ENCODE assay signal across 34 cellular contexts in genomic region chr14:104063998-104064397, GRCh38. TPM values are rescaled to one million over a fixed set of nuclear protein-coding genes. Genes with fewer than 3 reads are reported as not detected.
"Had no signal": no experiment of that assay in that cellular context is flagged by ENCODE, and none has a peak within 500 bp of the region (broad histone marks: within the 10 kb centered on the region; RNA-seq: fewer than 3 reads in every experiment).

No MANE protein-coding gene starts in this region.

- H3K4me1 ChIP-seq: adrenal gland, body of pancreas, esophagus muscularis mucosa, foreskin keratinocyte, gastrocnemius medialis had no signal

- H3K9me3 Mint-ChIP-seq: effector memory CD8-positive, alpha-beta T cell had no signal

- H3K36me3 ChIP-seq: adrenal gland, esophagus muscularis mucosa, gastrocnemius medialis, WERI-Rb-1 had no signal

- H3K4me3 ChIP-seq: adrenal gland, body of pancreas, esophagus muscularis mucosa, gastrocnemius medialis had no signal

- ATAC-seq: activated CD4-positive, CD25-positive, alpha-beta regulatory T cell treated with anti-CD3 and anti-CD28 coated beads, Interleukin-2, amount 50 U/mL, for 24 hours; activated CD8-positive, alpha-beta T cell treated with anti-CD3 and anti-CD28 coated beads for 36 hours; activated naive CD8-positive, alpha-beta T cell treated with anti-CD3 and anti-CD28 coated beads, Interleukin-2, amount 50 U/mL, for 24 hours; activated T-cell treated with anti-CD3 and anti-CD28 coated beads, Interleukin-2, amount 50 U/mL, for 4 hours; activated T-helper 17 cell treated with anti-CD3 and anti-CD28 coated beads, Interleukin-2, amount 50 U/mL, for 72 hours; body of pancreas; effector memory CD8-positive, alpha-beta T cell; foreskin keratinocyte; gastrocnemius medialis; T-helper 17 cell had no signal

- H3K9me3 ChIP-seq: gastrocnemius medialis had no signal

- H3K36me3 Mint-ChIP-seq: activated naive CD8-positive, alpha-beta T cell treated with anti-CD3 and anti-CD28 coated beads for 36 hours had no signal

- H3K27ac Mint-ChIP-seq: activated B cell treated with CpG ODN at 0.5 μM for 24 hours; activated CD8-positive, alpha-beta T cell treated with anti-CD3 and anti-CD28 coated beads for 36 hours; activated naive CD4-positive, alpha-beta T cell treated with anti-CD3 and anti-CD28 coated beads for 36 hours; activated naive CD4-positive, alpha-beta T cell treated with anti-CD3 and anti-CD28 coated beads, Interleukin-2, amount 50 U/mL, for 24 hours; activated naive CD8-positive, alpha-beta T cell treated with anti-CD3 and anti-CD28 coated beads for 36 hours; activated naive CD8-positive, alpha-beta T cell treated with anti-CD3 and anti-CD28 coated beads, Interleukin-2, amount 50 U/mL, for 24 hours; activated T-helper 17 cell treated with anti-CD3 and anti-CD28 coated beads, Interleukin-2, amount 50 U/mL, for 72 hours; effector memory CD8-positive, alpha-beta T cell; T-helper 17 cell; T-helper 2 cell treated with Interferon-gamma antibody and Interleukin-4, amounts not matched to agents 5 μg/mL and 100 μg/mL, for 36 hours had no signal

- H3K27me3 ChIP-seq: adrenal gland, body of pancreas had no signal

- H3K27ac ChIP-seq: adrenal gland, body of pancreas, esophagus muscularis mucosa, foreskin keratinocyte, gastrocnemius medialis, WERI-Rb-1 had no signal

- DNase-seq: activated B cell treated with CpG ODN at 0.5 μM for 24 hours; activated CD4-positive, alpha-beta T cell treated with anti-CD3 and anti-CD28 coated beads for 48 hours; activated CD4-positive, alpha-beta T cell treated with anti-CD3 and anti-CD28 coated beads, Interleukin-2, amount 50 U/mL, for 1 hour; activated CD4-positive, alpha-beta T cell treated with anti-CD3 and anti-CD28 coated beads, Interleukin-2, amount 50 U/mL, for 48 hours; activated CD8-positive, alpha-beta memory T cell treated with anti-CD3 and anti-CD28 coated beads for 24 hours; activated CD8-positive, alpha-beta T cell treated with anti-CD3 and anti-CD28 coated beads for 36 hours; activated effector memory CD4-positive, alpha-beta T cell treated with anti-CD3 and anti-CD28 coated beads, Interleukin-2, amount 50 U/mL, for 16 hours; activated naive CD4-positive, alpha-beta T cell treated with anti-CD3 and anti-CD28 coated beads for 36 hours; activated naive CD8-positive, alpha-beta T cell treated with anti-CD3 and anti-CD28 coated beads for 36 hours; activated naive CD8-positive, alpha-beta T cell treated with anti-CD3 and anti-CD28 coated beads, Interleukin-2, amount 50 U/mL, for 24 hours; activated T-cell treated with anti-CD3 and anti-CD28 coated beads, Interleukin-2, amount 50 U/mL, for 4 hours; adrenal gland; amygdala; aorta; body of pancreas; caudate nucleus; cortex of kidney; dermis blood vessel endothelial cell; effector CD4-positive, alpha-beta T cell; effector memory CD8-positive, alpha-beta T cell; erythroblast; foreskin keratinocyte; gastrocnemius medialis; glutamatergic neuron; T-helper 1 cell; T-helper 17 cell; T1000; WERI-Rb-1 had no signal

- H3K4me3 Mint-ChIP-seq: activated B cell treated with CpG ODN at 0.5 μM for 24 hours; activated CD8-positive, alpha-beta T cell treated with anti-CD3 and anti-CD28 coated beads for 36 hours; activated naive CD4-positive, alpha-beta T cell treated with anti-CD3 and anti-CD28 coated beads for 36 hours; activated naive CD4-positive, alpha-beta T cell treated with anti-CD3 and anti-CD28 coated beads, Interleukin-2, amount 50 U/mL, for 24 hours; activated naive CD8-positive, alpha-beta T cell treated with anti-CD3 and anti-CD28 coated beads for 36 hours; activated naive CD8-positive, alpha-beta T cell treated with anti-CD3 and anti-CD28 coated beads, Interleukin-2, amount 50 U/mL, for 24 hours; activated T-cell treated with anti-CD3 and anti-CD28 coated beads, Interleukin-2, amount 50 U/mL, for 4 hours; activated T-helper 17 cell treated with anti-CD3 and anti-CD28 coated beads, Interleukin-2, amount 50 U/mL, for 72 hours; effector memory CD8-positive, alpha-beta T cell; T-helper 17 cell; T-helper 2 cell treated with Interferon-gamma antibody and Interleukin-4, amounts not matched to agents 5 μg/mL and 100 μg/mL, for 36 hours had no signal

- H3K4me1 Mint-ChIP-seq: activated B cell treated with CpG ODN at 0.5 μM for 24 hours; activated naive CD4-positive, alpha-beta T cell treated with anti-CD3 and anti-CD28 coated beads, Interleukin-2, amount 50 U/mL, for 24 hours; activated naive CD8-positive, alpha-beta T cell treated with anti-CD3 and anti-CD28 coated beads for 36 hours; activated naive CD8-positive, alpha-beta T cell treated with anti-CD3 and anti-CD28 coated beads, Interleukin-2, amount 50 U/mL, for 24 hours; activated T-helper 17 cell treated with anti-CD3 and anti-CD28 coated beads, Interleukin-2, amount 50 U/mL, for 72 hours; T-helper 17 cell had no signal

RNA-seq across cellular contexts. Expression of gene ASPG, which starts 21.5 kb away (rescaled TPM):
- total RNA-seq: activated B cell treated with CpG ODN at 0.5 μM for 24 hours; activated CD8-positive, alpha-beta T cell treated with anti-CD3 and anti-CD28 coated beads for 36 hours; activated naive CD4-positive, alpha-beta T cell treated with anti-CD3 and anti-CD28 coated beads for 36 hours; activated naive CD8-positive, alpha-beta T cell treated with anti-CD3 and anti-CD28 coated beads for 36 hours; activated T-helper 17 cell treated with anti-CD3 and anti-CD28 coated beads, Interleukin-2, amount 50 U/mL, for 72 hours; chondrocyte; dermis blood vessel endothelial cell; T-helper 17 cell had no signal
